In the genomic region with DNA sequence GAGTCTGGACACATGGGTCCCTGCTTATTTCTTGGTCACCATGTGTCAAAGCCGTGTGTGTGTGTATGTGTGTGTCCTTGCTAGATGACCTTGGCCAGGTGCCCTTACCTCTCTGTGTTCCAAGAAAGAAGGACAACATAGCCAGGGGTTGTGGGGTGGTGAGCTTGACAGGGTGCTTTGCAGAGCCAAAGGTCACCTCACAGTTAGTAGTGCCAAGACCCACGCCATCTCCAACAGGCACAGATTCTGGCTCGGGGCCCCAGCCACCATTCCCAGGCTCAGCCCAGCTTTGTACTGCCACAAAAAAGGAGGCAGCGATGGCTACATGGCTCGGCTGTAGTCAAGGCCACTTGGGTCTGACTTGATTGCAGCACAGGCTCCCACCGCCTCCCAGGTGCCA, we compare ENCODE assay signal across 1 cellular context.
TF ChIP-seq lines count a peak whose summit lies in the region.

No MANE protein-coding gene starts in this region.

TF ChIP-seq in HepG2, 621 proteins besides CTCF, POLR2A, EP300 and RAD21 (continued from another document):
- TF ChIP-seq ZNF784 (CRISPR knock-in tag; IDR thresholded peaks at IDR 0.05; ENCODE audit: borderline replicate concordance) (no peak), ARID5B (CRISPR knock-in tag; IDR thresholded peaks at IDR 0.05) (0 out of 2 replicates have a peak, but pooled peaks have one; percentile 15), ZNF263 (CRISPR knock-in tag; IDR thresholded peaks at IDR 0.05) (no peak), CHD4 (IDR thresholded peaks at IDR 0.05; ENCODE audit: borderline replicate concordance, low read length) (no peak), JDP2 (CRISPR knock-in tag; IDR thresholded peaks at IDR 0.05; ENCODE audit: borderline replicate concordance) (no peak), KLF16 (CRISPR knock-in tag; IDR thresholded peaks at IDR 0.05) (no peak), SOX13 (IDR thresholded peaks at IDR 0.05) (no peak), SOX13 (CRISPR knock-in tag; conservative IDR thresholded peaks at IDR 0.05 in 1 of 2, IDR thresholded peaks at IDR 0.05 in 1 of 2) (no peak), ZNF143 (CRISPR knock-in tag; IDR thresholded peaks at IDR 0.05) (no peak), ZNF138 (CRISPR knock-in tag; IDR thresholded peaks at IDR 0.05; ENCODE audit: low read depth) (no peak), HOXD1 (CRISPR knock-in tag; IDR thresholded peaks at IDR 0.05) (no peak), AHR (CRISPR knock-in tag; IDR thresholded peaks at IDR 0.05) (no peak), STAT6 (CRISPR knock-in tag; IDR thresholded peaks at IDR 0.05; ENCODE audit: borderline replicate concordance) (no peak), MYC (CRISPR knock-in tag; IDR thresholded peaks at IDR 0.05; ENCODE audit: borderline replicate concordance) (no peak), MIER2 (CRISPR knock-in tag; IDR thresholded peaks at IDR 0.05) (no peak), ZNF879 (CRISPR knock-in tag; IDR thresholded peaks at IDR 0.05) (no peak), HIVEP1 (CRISPR knock-in tag; IDR thresholded peaks at IDR 0.05) (no peak), ZNF501 (CRISPR knock-in tag; IDR thresholded peaks at IDR 0.05) (no peak), HNF4A (CRISPR knock-in tag; IDR thresholded peaks at IDR 0.05) (peak; percentile 51; the same call in 1 of the 2 replicates), ZNF124 (CRISPR knock-in tag; IDR thresholded peaks at IDR 0.05) (no peak), TSC22D2 (CRISPR knock-in tag; IDR thresholded peaks at IDR 0.05; ENCODE audit: borderline replicate concordance) (no peak), ZNF607 (CRISPR knock-in tag; IDR thresholded peaks at IDR 0.05; ENCODE audit: borderline replicate concordance) (no peak), RBM22 (optimal IDR thresholded peaks at IDR 0.05; ENCODE audit: low read length) (peak; percentile 4)
- TF ChIP-seq, protein P1, sequence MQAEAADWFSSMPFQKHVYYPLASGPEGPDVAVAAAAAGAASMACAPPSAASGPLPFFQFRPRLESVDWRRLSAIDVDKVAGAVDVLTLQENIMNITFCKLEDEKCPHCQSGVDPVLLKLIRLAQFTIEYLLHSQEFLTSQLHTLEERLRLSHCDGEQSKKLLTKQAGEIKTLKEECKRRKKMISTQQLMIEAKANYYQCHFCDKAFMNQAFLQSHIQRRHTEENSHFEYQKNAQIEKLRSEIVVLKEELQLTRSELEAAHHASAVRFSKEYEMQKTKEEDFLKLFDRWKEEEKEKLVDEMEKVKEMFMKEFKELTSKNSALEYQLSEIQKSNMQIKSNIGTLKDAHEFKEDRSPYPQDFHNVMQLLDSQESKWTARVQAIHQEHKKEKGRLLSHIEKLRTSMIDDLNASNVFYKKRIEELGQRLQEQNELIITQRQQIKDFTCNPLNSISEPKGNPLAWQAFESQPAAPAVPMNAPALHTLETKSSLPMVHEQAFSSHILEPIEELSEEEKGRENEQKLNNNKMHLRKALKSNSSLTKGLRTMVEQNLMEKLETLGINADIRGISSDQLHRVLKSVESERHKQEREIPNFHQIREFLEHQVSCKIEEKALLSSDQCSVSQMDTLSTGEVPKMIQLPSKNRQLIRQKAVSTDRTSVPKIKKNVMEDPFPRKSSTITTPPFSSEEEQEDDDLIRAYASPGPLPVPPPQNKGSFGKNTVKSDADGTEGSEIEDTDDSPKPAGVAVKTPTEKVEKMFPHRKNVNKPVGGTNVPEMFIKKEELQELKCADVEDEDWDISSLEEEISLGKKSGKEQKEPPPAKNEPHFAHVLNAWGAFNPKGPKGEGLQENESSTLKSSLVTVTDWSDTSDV (CRISPR knock-in tag; IDR thresholded peaks at IDR 0.05): no peak
- TF ChIP-seq, protein P2, sequence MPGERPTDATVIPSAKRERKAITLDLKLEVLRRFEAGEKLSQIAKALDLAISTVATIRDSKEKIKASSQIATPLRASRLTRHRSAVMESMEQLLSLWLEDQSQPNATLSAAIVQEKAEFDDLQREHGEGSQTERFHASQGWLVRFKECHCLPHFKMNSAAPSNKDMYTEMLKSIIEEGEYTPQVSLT (CRISPR knock-in tag; IDR thresholded peaks at IDR 0.05; ENCODE audit: borderline replicate concordance, low read depth): no peak
- TF ChIP-seq, protein P3, sequence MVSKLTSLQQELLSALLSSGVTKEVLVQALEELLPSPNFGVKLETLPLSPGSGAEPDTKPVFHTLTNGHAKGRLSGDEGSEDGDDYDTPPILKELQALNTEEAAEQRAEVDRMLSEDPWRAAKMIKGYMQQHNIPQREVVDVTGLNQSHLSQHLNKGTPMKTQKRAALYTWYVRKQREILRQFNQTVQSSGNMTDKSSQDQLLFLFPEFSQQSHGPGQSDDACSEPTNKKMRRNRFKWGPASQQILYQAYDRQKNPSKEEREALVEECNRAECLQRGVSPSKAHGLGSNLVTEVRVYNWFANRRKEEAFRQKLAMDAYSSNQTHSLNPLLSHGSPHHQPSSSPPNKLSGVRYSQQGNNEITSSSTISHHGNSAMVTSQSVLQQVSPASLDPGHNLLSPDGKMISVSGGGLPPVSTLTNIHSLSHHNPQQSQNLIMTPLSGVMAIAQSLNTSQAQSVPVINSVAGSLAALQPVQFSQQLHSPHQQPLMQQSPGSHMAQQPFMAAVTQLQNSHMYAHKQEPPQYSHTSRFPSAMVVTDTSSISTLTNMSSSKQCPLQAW (CRISPR knock-in tag; IDR thresholded peaks at IDR 0.05): no peak
- TF ChIP-seq, protein P4, sequence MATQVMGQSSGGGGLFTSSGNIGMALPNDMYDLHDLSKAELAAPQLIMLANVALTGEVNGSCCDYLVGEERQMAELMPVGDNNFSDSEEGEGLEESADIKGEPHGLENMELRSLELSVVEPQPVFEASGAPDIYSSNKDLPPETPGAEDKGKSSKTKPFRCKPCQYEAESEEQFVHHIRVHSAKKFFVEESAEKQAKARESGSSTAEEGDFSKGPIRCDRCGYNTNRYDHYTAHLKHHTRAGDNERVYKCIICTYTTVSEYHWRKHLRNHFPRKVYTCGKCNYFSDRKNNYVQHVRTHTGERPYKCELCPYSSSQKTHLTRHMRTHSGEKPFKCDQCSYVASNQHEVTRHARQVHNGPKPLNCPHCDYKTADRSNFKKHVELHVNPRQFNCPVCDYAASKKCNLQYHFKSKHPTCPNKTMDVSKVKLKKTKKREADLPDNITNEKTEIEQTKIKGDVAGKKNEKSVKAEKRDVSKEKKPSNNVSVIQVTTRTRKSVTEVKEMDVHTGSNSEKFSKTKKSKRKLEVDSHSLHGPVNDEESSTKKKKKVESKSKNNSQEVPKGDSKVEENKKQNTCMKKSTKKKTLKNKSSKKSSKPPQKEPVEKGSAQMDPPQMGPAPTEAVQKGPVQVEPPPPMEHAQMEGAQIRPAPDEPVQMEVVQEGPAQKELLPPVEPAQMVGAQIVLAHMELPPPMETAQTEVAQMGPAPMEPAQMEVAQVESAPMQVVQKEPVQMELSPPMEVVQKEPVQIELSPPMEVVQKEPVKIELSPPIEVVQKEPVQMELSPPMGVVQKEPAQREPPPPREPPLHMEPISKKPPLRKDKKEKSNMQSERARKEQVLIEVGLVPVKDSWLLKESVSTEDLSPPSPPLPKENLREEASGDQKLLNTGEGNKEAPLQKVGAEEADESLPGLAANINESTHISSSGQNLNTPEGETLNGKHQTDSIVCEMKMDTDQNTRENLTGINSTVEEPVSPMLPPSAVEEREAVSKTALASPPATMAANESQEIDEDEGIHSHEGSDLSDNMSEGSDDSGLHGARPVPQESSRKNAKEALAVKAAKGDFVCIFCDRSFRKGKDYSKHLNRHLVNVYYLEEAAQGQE (IDR thresholded peaks at IDR 0.05; ENCODE audit: borderline replicate concordance in 1 of 2, low read depth in 1 of 2, low read length in 2 of 2): no peak
- TF ChIP-seq, protein P5, sequence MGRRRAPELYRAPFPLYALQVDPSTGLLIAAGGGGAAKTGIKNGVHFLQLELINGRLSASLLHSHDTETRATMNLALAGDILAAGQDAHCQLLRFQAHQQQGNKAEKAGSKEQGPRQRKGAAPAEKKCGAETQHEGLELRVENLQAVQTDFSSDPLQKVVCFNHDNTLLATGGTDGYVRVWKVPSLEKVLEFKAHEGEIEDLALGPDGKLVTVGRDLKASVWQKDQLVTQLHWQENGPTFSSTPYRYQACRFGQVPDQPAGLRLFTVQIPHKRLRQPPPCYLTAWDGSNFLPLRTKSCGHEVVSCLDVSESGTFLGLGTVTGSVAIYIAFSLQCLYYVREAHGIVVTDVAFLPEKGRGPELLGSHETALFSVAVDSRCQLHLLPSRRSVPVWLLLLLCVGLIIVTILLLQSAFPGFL (CRISPR knock-in tag; IDR thresholded peaks at IDR 0.05): no peak
